8 cellular contexts compared by ENCODE assay signal in genomic region chr10:14653271-14654161, GRCh38.
A peak's percentile ranks its signal among the peaks of the same experiment; 100 is the strongest.
DNase-seq lines count a peak whose midpoint lies in the region; ATAC-seq, FAIRE-seq and TF ChIP-seq lines count a peak whose summit lies in the region.

No MANE protein-coding gene starts in this region.

- WGBS in H1 (ENCODE audit: extremely low coverage in 1 of 2, insufficient coverage in 1 of 2, insufficient read length in 1 of 2, insufficient replicate concordance in 2 of 2, low coverage in 1 of 2, low lambda C conversion rate in 2 of 2, missing lambda C conversion rate in 1 of 2), 2 experiments = 62% methylated on average over 8 of the region's 8 CpGs; no CpG with 5 or more reads in 1 of the 2 experiments

- DNase-seq in activated CD4-positive, alpha-beta T cell treated with anti-CD3 and anti-CD28 coated beads, Interleukin-2, amount 10 ng/mL, durations not matched to agents 7 days and 5 days = peak; percentile 34
- no peak for DNase-seq in activated CD4-positive, alpha-beta T cell treated with anti-CD3 and anti-CD28 coated beads for 48 hours
- peak; percentile 79 for DNase-seq in PC-3
- no peak for DNase-seq in H1 (ENCODE audit: low read depth in 1 of 2, low spot score in 2 of 2)
- DNase-seq in naive thymus-derived CD4-positive, alpha-beta T cell = peak in 3 of 9 donors; percentile 14 to 41 (median 18)
- DNase-seq in NCI-H1417 treated with DMSO at 0.1 percent for 48 hours (lab: John Stamatoyannopoulos, UW) = no peak
- no peak for DNase-seq in glutamatergic neuron

- H3K9me3 ChIP-seq in PC-3 (ENCODE audit: low read length) (no peaks in the 10 kb centered on the region), H1 (ENCODE audit: insufficient read depth in 2 of 2, low read depth in 1 of 2, low read length in 1 of 2) (no peaks in the 10 kb centered on the region)
- no peaks in the 10 kb centered on the region for H3K9me3 ChIP-seq in naive thymus-derived CD4-positive, alpha-beta T cell (ENCODE audit: control insufficient read depth in 2 of 3, low read length in 3 of 3)

- peak overlapping the region; percentile 68 for H3K4me2 ChIP-seq in PC-3 (ENCODE audit: low read length)
- H3K4me2 ChIP-seq in H1 (ENCODE audit: insufficient read depth in 1 of 2, low read depth in 2 of 2, low read length in 2 of 2) = no peak overlapping the region

- H3K27me3 Mint-ChIP-seq in activated CD4-positive, alpha-beta T cell treated with anti-CD3 and anti-CD28 coated beads, Interleukin-2, amount 10 ng/mL, durations not matched to agents 7 days and 5 days = no peaks in the 10 kb centered on the region
- peaks cover 0 to 2% (median 0%) of the 10 kb centered on the region in 5 donors for H3K27me3 Mint-ChIP-seq in naive thymus-derived CD4-positive, alpha-beta T cell
- peaks cover 2% of the 10 kb centered on the region for H3K27me3 Mint-ChIP-seq in glutamatergic neuron (ENCODE audit: unreplicated experiment)

- peak overlapping the region; percentile 58 for H3K9ac ChIP-seq in PC-3 (ENCODE audit: low read length)
- no peak overlapping the region for H3K9ac ChIP-seq in H1 (replicated peaks in 1 of 4; ENCODE audit: extremely low read depth in 1 of 4, low read depth in 3 of 4, low read length in 3 of 4)

- H2AFZ ChIP-seq in PC-3 (ENCODE audit: low read length) (no peak overlapping the region), H1 (ENCODE audit: low read length) (no peak overlapping the region)

- no peaks in the 10 kb centered on the region for H3K27me3 ChIP-seq in PC-3 (ENCODE audit: low read length)
- no peaks in the 10 kb centered on the region for H3K27me3 ChIP-seq in H1 (replicated peaks in 1 of 4; ENCODE audit: control insufficient read depth in 3 of 4, extremely low read depth in 1 of 4, insufficient read depth in 3 of 4, low read length in 3 of 4)
- H3K27me3 ChIP-seq in naive thymus-derived CD4-positive, alpha-beta T cell (ENCODE audit: control insufficient read depth in 2 of 2, insufficient read depth in 2 of 2, low read length in 2 of 2) = no peaks in the 10 kb centered on the region

- H4K8ac ChIP-seq in H1 (ENCODE audit: extremely low read depth, insufficient read depth, low read length) = no peak overlapping the region

- H3K23me2 ChIP-seq in H1 (ENCODE audit: low read depth, low read length) = no peaks in the 10 kb centered on the region

- peaks cover 11% of the 10 kb centered on the region for H3K36me3 Mint-ChIP-seq in activated CD4-positive, alpha-beta T cell treated with anti-CD3 and anti-CD28 coated beads, Interleukin-2, amount 10 ng/mL, durations not matched to agents 7 days and 5 days (ENCODE audit: low read depth)
- H3K36me3 Mint-ChIP-seq in naive thymus-derived CD4-positive, alpha-beta T cell = peaks cover 0 to 15% (median 0%) of the 10 kb centered on the region in 5 donors
- peaks cover 7% of the 10 kb centered on the region for H3K36me3 Mint-ChIP-seq in glutamatergic neuron (ENCODE audit: unreplicated experiment)

- H3K4me3 ChIP-seq in PC-3 (ENCODE audit: low read length) = peak overlapping the region; percentile 24; the same call in 1 of the 2 replicates
- H3K4me3 ChIP-seq in H1 (ENCODE audit: extremely low read depth in 1 of 4, insufficient read depth in 2 of 4, low read depth in 3 of 4, low read length in 4 of 4) = no peak overlapping the region
- H3K4me3 ChIP-seq in naive thymus-derived CD4-positive, alpha-beta T cell (ENCODE audit: low read length) = no peak overlapping the region

- H4K91ac ChIP-seq in H1 (replicated peaks; ENCODE audit: insufficient read length, low read length) = no peak overlapping the region

- POLR2A ChIA-PET in activated CD4-positive, alpha-beta T cell treated with anti-CD3 and anti-CD28 coated beads, Interleukin-2, amount 10 ng/mL, durations not matched to agents 7 days and 5 days (lab: Charles Lee) = no interaction called here
- POLR2A ChIA-PET in PC-3 (lab: Charles Lee; ENCODE audit: unreplicated experiment) (no interaction called here), H1 (lab: Charles Lee; ENCODE audit: partially characterized antibody) (no interaction called here)
- POLR2A ChIA-PET in naive thymus-derived CD4-positive, alpha-beta T cell (lab: Charles Lee) = interaction anchor here (0.7 to 1.8 kb wide), 4 partner anchors 8 to 184 kb away, joined by 3 to 8 read pairs (median 4); partner anchors contain the start of genes CDNF, HSPA14 and MSANTD7

- no peaks in the 10 kb centered on the region for H3K79me2 ChIP-seq in PC-3 (ENCODE audit: low read length)
- H3K79me2 ChIP-seq in H1 (ENCODE audit: control insufficient read depth in 1 of 2, insufficient read depth in 2 of 2, low read length in 2 of 2) = no peaks in the 10 kb centered on the region

- H2BK120ac ChIP-seq in H1 (replicated peaks; ENCODE audit: low read depth, low read length) = no peak overlapping the region

- peak; percentile 65 for ATAC-seq in PC-3
- peak; percentile 68 for ATAC-seq in naive thymus-derived CD4-positive, alpha-beta T cell
- ATAC-seq in HG03280 (IDR thresholded peaks at IDR 0.05; ENCODE audit: unreplicated experiment) = no peak

- H3K27ac ChIP-seq in PC-3 (ENCODE audit: low read length) = peak overlapping the region; percentile 90
- no peak overlapping the region; the same call in 1 of the 2 replicates for H3K27ac ChIP-seq in H1 (ENCODE audit: low read depth, low read length)
- peak overlapping the region; percentile 53 for H3K27ac ChIP-seq in naive thymus-derived CD4-positive, alpha-beta T cell (ENCODE audit: low read depth, low read length)

- H3K4me1 Mint-ChIP-seq in activated CD4-positive, alpha-beta T cell treated with anti-CD3 and anti-CD28 coated beads, Interleukin-2, amount 10 ng/mL, durations not matched to agents 7 days and 5 days = peaks cover 86% of the 10 kb centered on the region
- H3K4me1 Mint-ChIP-seq in naive thymus-derived CD4-positive, alpha-beta T cell = peaks cover 45 to 90% (median 60%) of the 10 kb centered on the region in 7 donors
- peaks cover 15% of the 10 kb centered on the region for H3K4me1 Mint-ChIP-seq in glutamatergic neuron (ENCODE audit: low read depth, unreplicated experiment)

- no peak overlapping the region for H3K56ac ChIP-seq in H1 (replicated peaks; ENCODE audit: insufficient read length, low read depth, low read length)

- no peak overlapping the region for H3K18ac ChIP-seq in H1 (ENCODE audit: extremely low read depth, low read length)

- peak; percentile 24 for FAIRE-seq in H1 (lab: Jason Lieb, UNC)

- H3K23ac ChIP-seq in H1 (ENCODE audit: insufficient read length) = no peak overlapping the region

- peak overlapping the region; percentile 48 for H3K27ac Mint-ChIP-seq in activated CD4-positive, alpha-beta T cell treated with anti-CD3 and anti-CD28 coated beads, Interleukin-2, amount 10 ng/mL, durations not matched to agents 7 days and 5 days
- peak overlapping the region; percentile 26 to 96 (median 81) for H3K27ac Mint-ChIP-seq in naive thymus-derived CD4-positive, alpha-beta T cell
- H3K27ac Mint-ChIP-seq in glutamatergic neuron (ENCODE audit: unreplicated experiment) = no peak overlapping the region

- TF ChIP-seq CTCF in PC-3 (conservative IDR thresholded peaks at IDR 0.05; ENCODE audit: low read depth, low read length) (no peak), H1 (IDR thresholded peaks at IDR 0.05; ENCODE audit: control extremely low read depth in 1 of 3, insufficient read depth in 1 of 3, low read depth in 1 of 3, low read length in 3 of 3) (no peak), glutamatergic neuron (IDR thresholded peaks at IDR 0.05; ENCODE audit: partially characterized antibody, unreplicated experiment) (no peak)

- H2AK5ac ChIP-seq in H1 (ENCODE audit: low read depth, low read length) = no peak overlapping the region

- H2BK12ac ChIP-seq in H1 (ENCODE audit: low read depth, low read length) = no peak overlapping the region

- H3K79me1 ChIP-seq in H1 (ENCODE audit: low read depth, low read length) = no peaks in the 10 kb centered on the region

- no peak overlapping the region for H2BK5ac ChIP-seq in H1 (ENCODE audit: low read depth, low read length)

- H3K36me3 ChIP-seq in PC-3 (ENCODE audit: low read depth, low read length) (no peaks in the 10 kb centered on the region), H1 (ENCODE audit: control insufficient read depth in 2 of 4, insufficient read depth in 4 of 4, low read length in 3 of 4) (no peaks in the 10 kb centered on the region)
- H3K36me3 ChIP-seq in naive thymus-derived CD4-positive, alpha-beta T cell (ENCODE audit: control insufficient read depth in 2 of 3, insufficient read depth in 3 of 3, low read length in 3 of 3) = no peaks in the 10 kb centered on the region

- TF ChIP-seq POLR2A in H1 (IDR thresholded peaks at IDR 0.05; ENCODE audit: control extremely low read depth in 1 of 2, low read depth in 2 of 2, low read length in 2 of 2) = no peak

- no peaks in the 10 kb centered on the region for H4K20me1 ChIP-seq in PC-3 (ENCODE audit: low read length)
- H4K20me1 ChIP-seq in H1 (replicated peaks in 1 of 2; ENCODE audit: control insufficient read depth in 1 of 2, insufficient read depth in 2 of 2, low read length in 2 of 2) = no peaks in the 10 kb centered on the region

- no peak overlapping the region for H2BK20ac ChIP-seq in H1 (ENCODE audit: low read length)

- no peak overlapping the region for H4K5ac ChIP-seq in H1 (ENCODE audit: insufficient read length, low read depth, low read length)

- no peaks in the 10 kb centered on the region for H3K9me2 ChIP-seq in PC-3 (replicated peaks; ENCODE audit: low read length)

- no peak for TF ChIP-seq RAD21 in H1 (IDR thresholded peaks at IDR 0.05 in 1 of 2, conservative IDR thresholded peaks at IDR 0.05 in 1 of 2; ENCODE audit: low read depth in 2 of 2, low read length in 2 of 2)

- no peak overlapping the region for H3K4me3 Mint-ChIP-seq in activated CD4-positive, alpha-beta T cell treated with anti-CD3 and anti-CD28 coated beads, Interleukin-2, amount 10 ng/mL, durations not matched to agents 7 days and 5 days
- H3K4me3 Mint-ChIP-seq in naive thymus-derived CD4-positive, alpha-beta T cell = peak overlapping the region in 6 of 10 donors; percentile 14 to 78 (median 20)
- H3K4me3 Mint-ChIP-seq in glutamatergic neuron (ENCODE audit: unreplicated experiment) = no peak overlapping the region

- H3F3A ChIP-seq in PC-3 (ENCODE audit: low read length, unreplicated experiment) = no peaks in the 10 kb centered on the region

- H3K4ac ChIP-seq in H1 (replicated peaks; ENCODE audit: insufficient read length, low read depth, low read length) = no peak overlapping the region

- no peak overlapping the region for H3K14ac ChIP-seq in H1 (ENCODE audit: insufficient read length)

- no peak for TF ChIP-seq EP300 in H1 (IDR thresholded peaks at IDR 0.05; ENCODE audit: borderline replicate concordance in 1 of 2, low read depth in 2 of 2, low read length in 2 of 2)

- CTCF ChIA-PET in activated CD4-positive, alpha-beta T cell treated with anti-CD3 and anti-CD28 coated beads, Interleukin-2, amount 10 ng/mL, durations not matched to agents 7 days and 5 days (lab: Charles Lee) = interaction anchor here (0.8 to 1.5 kb wide), 4 partner anchors 22 to 225 kb away, joined by 3 to 4 read pairs (median 3); partner anchors contain the start of gene SUV39H2
- CTCF ChIA-PET in PC-3 (lab: Charles Lee) = no interaction called here
- CTCF ChIA-PET in H1 (lab: Charles Lee; ENCODE audit: partially characterized antibody) = interaction anchor here (1.2 kb wide), 1 partner anchor 34 kb away, joined by 3 read pairs; no protein-coding TSS in a partner anchor
- CTCF ChIA-PET in naive thymus-derived CD4-positive, alpha-beta T cell (lab: Charles Lee) = no interaction called here

- intact Hi-C loops in PC-3 (cut with micrococcal nuclease) = loop anchor here (1.0 kb wide), 2 partner anchors 48 to 126 kb away; no protein-coding TSS in a partner anchor
- intact Hi-C loops in naive thymus-derived CD4-positive, alpha-beta T cell (cut with micrococcal nuclease) = no loop called here

- no peak overlapping the region for H2BK15ac ChIP-seq in H1 (ENCODE audit: low read length)

- H3K9me3 Mint-ChIP-seq in activated CD4-positive, alpha-beta T cell treated with anti-CD3 and anti-CD28 coated beads, Interleukin-2, amount 10 ng/mL, durations not matched to agents 7 days and 5 days = peaks cover 3% of the 10 kb centered on the region
- peaks cover 0 to 5% (median 0%) of the 10 kb centered on the region in 11 donors for H3K9me3 Mint-ChIP-seq in naive thymus-derived CD4-positive, alpha-beta T cell
- no peaks in the 10 kb centered on the region for H3K9me3 Mint-ChIP-seq in glutamatergic neuron (ENCODE audit: unreplicated experiment)

- H3K4me1 ChIP-seq in PC-3 (ENCODE audit: insufficient read depth, low read length) (peaks cover 35% of the 10 kb centered on the region), H1 (replicated peaks in 1 of 4; ENCODE audit: control insufficient read depth in 3 of 4, insufficient read depth in 4 of 4, low read length in 3 of 4) (peaks cover 0 to 22% (median 7%) of the 10 kb centered on the region in 4 experiments; a peak in 4 of 7 replicates)
- peaks cover 35 to 37% of the 10 kb centered on the region in 2 donors for H3K4me1 ChIP-seq in naive thymus-derived CD4-positive, alpha-beta T cell (ENCODE audit: control insufficient read depth in 2 of 2, insufficient read depth in 2 of 2, low read length in 2 of 2)

- BruUV-seq in PC-3 (replicated peaks; lab: Mats Ljungman, UMichigan) = no TSS peak

Comparison
In these comparisons a context has a peak if more than half of its experiments do, and no peak if none do; other contexts are left out.
1. DNase-seq: peak in activated CD4-positive, alpha-beta T cell treated with anti-CD3 and anti-CD28 coated beads, Interleukin-2, amount 10 ng/mL, durations not matched to agents 7 days and 5 days (single experiment) and PC-3 (single experiment); none in activated CD4-positive, alpha-beta T cell treated with anti-CD3 and anti-CD28 coated beads for 48 hours (single experiment), H1 (0 of 2), NCI-H1417 treated with DMSO at 0.1 percent for 48 hours (single experiment) and glutamatergic neuron (single experiment).
2. H3K4me3 Mint-ChIP-seq: peak in naive thymus-derived CD4-positive, alpha-beta T cell (6 of 10); none in activated CD4-positive, alpha-beta T cell treated with anti-CD3 and anti-CD28 coated beads, Interleukin-2, amount 10 ng/mL, durations not matched to agents 7 days and 5 days (single experiment) and glutamatergic neuron (single experiment).
3. CTCF ChIA-PET loops: an anchor here in activated CD4-positive, alpha-beta T cell treated with anti-CD3 and anti-CD28 coated beads, Interleukin-2, amount 10 ng/mL, durations not matched to agents 7 days and 5 days (0.8 to 1.5 kb wide) and H1 (1.2 kb wide); none called in PC-3 and naive thymus-derived CD4-positive, alpha-beta T cell.